ENCODE assay signal across 28 cellular contexts in genomic region chr2:126788113-126788512, GRCh38.
"Had no signal": no experiment of that assay in that cellular context is flagged by ENCODE, and none has a peak within 500 bp of the region (broad histone marks: within the 10 kb centered on the region; RNA-seq: fewer than 3 reads in every experiment).

No MANE protein-coding gene starts in this region.

- H3K27ac Mint-ChIP-seq: activated CD8-positive, alpha-beta T cell treated with anti-CD3 and anti-CD28 coated beads for 36 hours; activated naive CD4-positive, alpha-beta T cell treated with anti-CD3 and anti-CD28 coated beads, Interleukin-2, amount 10 ng/mL, durations not matched to agents 7 days and 5 days; activated naive CD4-positive, alpha-beta T cell treated with anti-CD3 and anti-CD28 coated beads, Interleukin-2, amount 50 U/mL, for 72 hours; activated naive CD8-positive, alpha-beta T cell treated with anti-CD3 and anti-CD28 coated beads, Interleukin-2, amount 10 ng/mL, durations not matched to agents 7 days and 5 days; activated T-helper 17 cell treated with anti-CD3 and anti-CD28 coated beads, Interleukin-2, amount 50 U/mL, for 72 hours; brain; dendritic cell treated with granulocyte-macrophage colony-stimulating factor and Interleukin-4, amounts not matched to agents 40 ng/mL and 50 ng/mL, for 4 days; endodermal cell had no signal

- H3K27ac ChIP-seq: ascending aorta, breast epithelium, cardiac muscle cell, coronary artery, dorsolateral prefrontal cortex, gastrocnemius medialis had no signal

- H3K9me3 ChIP-seq: ascending aorta, breast epithelium, gastrocnemius medialis had no signal

- H3K36me3 ChIP-seq: ascending aorta, breast epithelium, cardiac muscle cell, gastrocnemius medialis had no signal

- ATAC-seq: activated CD8-positive, alpha-beta T cell treated with anti-CD3 and anti-CD28 coated beads for 36 hours; activated naive CD4-positive, alpha-beta T cell treated with anti-CD3 and anti-CD28 coated beads, Interleukin-2, amount 50 U/mL, for 72 hours; activated T-cell treated with anti-CD3 and anti-CD28 coated beads, Interleukin-2, amount 50 U/mL, for 4 hours; activated T-helper 17 cell treated with anti-CD3 and anti-CD28 coated beads, Interleukin-2, amount 50 U/mL, for 72 hours; esophagus mucosa; gastrocnemius medialis; SK-N-SH treated with all-trans-retinoic acid at 6 μM for 48 hours had no signal

- H3K4me3 ChIP-seq: ascending aorta, breast epithelium, cardiac muscle cell, coronary artery, dorsolateral prefrontal cortex, gastrocnemius medialis had no signal

- H3K27me3 ChIP-seq: ascending aorta, cardiac muscle cell had no signal

- H3K4me1 Mint-ChIP-seq: activated naive CD4-positive, alpha-beta T cell treated with anti-CD3 and anti-CD28 coated beads, Interleukin-2, amount 10 ng/mL, durations not matched to agents 7 days and 5 days; activated naive CD8-positive, alpha-beta T cell treated with anti-CD3 and anti-CD28 coated beads, Interleukin-2, amount 10 ng/mL, durations not matched to agents 7 days and 5 days; activated T-helper 17 cell treated with anti-CD3 and anti-CD28 coated beads, Interleukin-2, amount 50 U/mL, for 72 hours; central memory CD8-positive, alpha-beta T cell; endodermal cell had no signal

- H3K4me3 Mint-ChIP-seq: activated CD8-positive, alpha-beta T cell treated with anti-CD3 and anti-CD28 coated beads for 36 hours; activated naive CD4-positive, alpha-beta T cell treated with anti-CD3 and anti-CD28 coated beads, Interleukin-2, amount 10 ng/mL, durations not matched to agents 7 days and 5 days; activated naive CD8-positive, alpha-beta T cell treated with anti-CD3 and anti-CD28 coated beads, Interleukin-2, amount 10 ng/mL, durations not matched to agents 7 days and 5 days; activated T-cell treated with anti-CD3 and anti-CD28 coated beads, Interleukin-2, amount 50 U/mL, for 4 hours; activated T-helper 17 cell treated with anti-CD3 and anti-CD28 coated beads, Interleukin-2, amount 50 U/mL, for 72 hours; brain; central memory CD8-positive, alpha-beta T cell; dendritic cell treated with granulocyte-macrophage colony-stimulating factor and Interleukin-4, amounts not matched to agents 40 ng/mL and 50 ng/mL, for 4 days; endodermal cell had no signal

- DNase-seq: activated CD4-positive, alpha-beta T cell treated with anti-CD3 and anti-CD28 coated beads for 48 hours; activated CD4-positive, alpha-beta T cell treated with anti-CD3 and anti-CD28 coated beads, Interleukin-2, amount 50 U/mL, for 1 hour; activated CD4-positive, alpha-beta T cell treated with anti-CD3 and anti-CD28 coated beads, Interleukin-2, amount 50 U/mL, for 48 hours; activated CD4-positive, CD25-positive, alpha-beta regulatory T cell; activated CD8-positive, alpha-beta memory T cell treated with anti-CD3 and anti-CD28 coated beads for 24 hours; activated CD8-positive, alpha-beta T cell treated with anti-CD3 and anti-CD28 coated beads for 36 hours; activated gamma-delta T cell; activated naive CD4-positive, alpha-beta T cell; activated naive CD4-positive, alpha-beta T cell treated with anti-CD3 and anti-CD28 coated beads, Interleukin-2, amount 10 ng/mL, durations not matched to agents 7 days and 5 days; activated naive CD8-positive, alpha-beta T cell treated with anti-CD3 and anti-CD28 coated beads, Interleukin-2, amount 10 ng/mL, durations not matched to agents 7 days and 5 days; activated T-cell treated with anti-CD3 and anti-CD28 coated beads, Interleukin-2, amount 50 U/mL, for 4 hours; effector memory CD4-positive, alpha-beta T cell; endodermal cell; foreskin fibroblast; gastrocnemius medialis; T-helper 2 cell had no signal

- H3K9me3 Mint-ChIP-seq: activated CD8-positive, alpha-beta T cell treated with anti-CD3 and anti-CD28 coated beads for 36 hours; activated naive CD4-positive, alpha-beta T cell treated with anti-CD3 and anti-CD28 coated beads, Interleukin-2, amount 10 ng/mL, durations not matched to agents 7 days and 5 days; activated naive CD4-positive, alpha-beta T cell treated with anti-CD3 and anti-CD28 coated beads, Interleukin-2, amount 50 U/mL, for 72 hours; activated naive CD8-positive, alpha-beta T cell treated with anti-CD3 and anti-CD28 coated beads, Interleukin-2, amount 10 ng/mL, durations not matched to agents 7 days and 5 days; activated T-cell treated with anti-CD3 and anti-CD28 coated beads, Interleukin-2, amount 50 U/mL, for 4 hours; activated T-helper 17 cell treated with anti-CD3 and anti-CD28 coated beads, Interleukin-2, amount 50 U/mL, for 72 hours; central memory CD8-positive, alpha-beta T cell; dendritic cell treated with granulocyte-macrophage colony-stimulating factor and Interleukin-4, amounts not matched to agents 40 ng/mL and 50 ng/mL, for 4 days; endodermal cell had no signal

- H3K4me1 ChIP-seq: ascending aorta, breast epithelium, gastrocnemius medialis had no signal

- H3K36me3 Mint-ChIP-seq: activated naive CD4-positive, alpha-beta T cell treated with anti-CD3 and anti-CD28 coated beads, Interleukin-2, amount 10 ng/mL, durations not matched to agents 7 days and 5 days; activated naive CD4-positive, alpha-beta T cell treated with anti-CD3 and anti-CD28 coated beads, Interleukin-2, amount 50 U/mL, for 72 hours; activated naive CD8-positive, alpha-beta T cell treated with anti-CD3 and anti-CD28 coated beads, Interleukin-2, amount 10 ng/mL, durations not matched to agents 7 days and 5 days; brain had no signal
